ENCODE assay signal across 29 cellular contexts in the genomic region with DNA sequence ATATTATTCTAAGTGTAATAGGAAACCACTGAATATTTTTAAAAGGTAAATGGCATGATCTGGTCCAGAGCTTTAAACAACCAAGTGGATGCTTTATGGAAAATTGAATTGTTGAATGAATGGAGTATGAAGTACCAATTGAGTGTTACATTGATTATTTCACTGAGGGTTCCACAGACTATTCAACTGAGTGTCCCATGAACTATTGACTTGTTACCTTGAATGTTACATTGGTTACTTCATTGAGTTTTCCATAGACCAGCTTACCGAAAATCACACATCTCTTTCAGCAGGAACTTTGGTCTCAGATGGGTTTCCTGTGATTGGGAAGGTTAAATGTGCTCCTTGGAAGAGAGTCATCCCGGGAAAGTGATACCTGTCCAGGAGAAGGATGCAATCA. TPM values are rescaled to one million over a fixed set of nuclear protein-coding genes. Genes with fewer than 3 reads are reported as not detected.
"Had no signal": no experiment of that assay in that cellular context is flagged by ENCODE, and none has a peak within 500 bp of the region (broad histone marks: within the 10 kb centered on the region; RNA-seq: fewer than 3 reads in every experiment).

No MANE protein-coding gene starts in this region.

- H3K36me3 ChIP-seq: stomach, suprapubic skin, thoracic aorta, thyroid gland, tibial artery, tibial nerve, transverse colon, upper lobe of left lung, upper lobe of right lung, uterus, vagina had no signal

- H3K27ac ChIP-seq: stomach, suprapubic skin, testis, thoracic aorta, thyroid gland, tibial artery, tibial nerve, transverse colon, upper lobe of left lung, upper lobe of right lung, uterus, vagina had no signal

- H3K9me3 ChIP-seq: stomach, suprapubic skin, testis, thoracic aorta, thyroid gland, tibial artery, tibial nerve, transverse colon, upper lobe of left lung, upper lobe of right lung, uterus, vagina had no signal

- H3K27me3 ChIP-seq: testis, thyroid gland, tibial artery, tibial nerve, transverse colon, upper lobe of left lung, upper lobe of right lung, uterus, vagina had no signal

- H3K4me1 ChIP-seq: stomach, suprapubic skin, testis, thyroid gland, tibial artery, tibial nerve, transverse colon, upper lobe of left lung, upper lobe of right lung, uterus, vagina had no signal

- DNase-seq: stimulated activated CD4-positive, alpha-beta T cell treated with anti-CD3 and anti-CD28 coated beads, Interleukin-2, amount 100 ng/mL, for 48 hours; stimulated activated CD4-positive, alpha-beta T cell treated with anti-CD3 and anti-CD28 coated beads, Interleukin-4, amount 100 ng/mL, for 1 hour; stimulated activated CD4-positive, alpha-beta T cell treated with anti-CD3 and anti-CD28 coated beads, Interleukin-4, amount 100 ng/mL, for 24 hours; stimulated activated CD4-positive, alpha-beta T cell treated with anti-CD3 and anti-CD28 coated beads, Interleukin-4, amount 100 ng/mL, for 4 hours; stimulated activated CD8-positive, alpha-beta memory T cell treated with anti-CD3 and anti-CD28 coated beads, Interleukin-4, amount 100 ng/mL, for 48 hours; stimulated activated naive B cell treated with anti-CD40 and anti-IgM and Interleukin-4, amounts not matched to agents 10 μg/mL and 1 μg/mL and 100 μg/mL, for 72 hours; stimulated activated naive CD4-positive, alpha-beta T cell; stimulated activated naive CD4-positive, alpha-beta T cell treated with Interleukin-2 at 50 U/mL for 16 hours; stimulated activated naive CD8-positive, alpha-beta T cell treated with anti-CD3 and anti-CD28 coated beads, Interleukin-15, amount 100 ng/mL, for 72 hours; stimulated activated naive CD8-positive, alpha-beta T cell treated with anti-CD3 and anti-CD28 coated beads, Interleukin-15, Interleukin-2, amounts not matched to agents 100 U/mL and 50 U/mL, for 24 hours; stomach; substantia nigra; testis; thyroid gland; tibial artery; transverse colon; upper lobe of left lung; upper lobe of right lung; uterus had no signal

- H3K4me3 ChIP-seq: stomach, suprapubic skin, testis, thoracic aorta, thyroid gland, tibial artery, tibial nerve, transverse colon, upper lobe of left lung, upper lobe of right lung, uterus, vagina had no signal

- ATAC-seq: stimulated activated effector memory CD8-positive, alpha-beta T cell treated with anti-CD3 and anti-CD28 coated beads, Interleukin-12 subunit alpha, Interleukin-12 subunit beta, amount 100 ng/mL, for 72 hours; stimulated activated memory B cell treated with anti-CD40 and anti-IgM and Interleukin-4, amounts not matched to agents 10 μg/mL and 1 μg/mL and 100 μg/mL, for 72 hours; stimulated activated naive B cell treated with anti-CD40 and anti-IgM and Interleukin-4, amounts not matched to agents 10 μg/mL and 1 μg/mL and 100 μg/mL, for 72 hours; stimulated activated naive CD8-positive, alpha-beta T cell treated with anti-CD3 and anti-CD28 coated beads, Interleukin-15, amount 100 ng/mL, for 72 hours; stimulated activated naive CD8-positive, alpha-beta T cell treated with anti-CD3 and anti-CD28 coated beads, Interleukin-15, Interleukin-2, amounts not matched to agents 100 U/mL and 50 U/mL, for 24 hours; upper lobe of right lung had no signal

RNA-seq across cellular contexts. Expression of gene TMEM114, which starts 56.8 kb away (rescaled TPM):
- total RNA-seq: stomach, subcutaneous adipose tissue, suprapubic skin, temporal lobe, testis, thoracic aorta, thyroid gland, tibial nerve, transverse colon, upper lobe of left lung, upper lobe of right lung, ureter, urinary bladder, uterus, vagina had no signal
- polyA plus RNA-seq: stomach, urinary bladder had no signal
